ENCODE assay signal across 26 cellular contexts in genomic region chr10:104556831-104557230, GRCh38.
"Had no signal": no experiment of that assay in that cellular context is flagged by ENCODE, and none has a peak within 500 bp of the region (broad histone marks: within the 10 kb centered on the region; RNA-seq: fewer than 3 reads in every experiment).

No MANE protein-coding gene starts in this region.

- H3K4me3 Mint-ChIP-seq: dendritic cell treated with granulocyte-macrophage colony-stimulating factor and Interleukin-4, amounts not matched to agents 40 ng/mL and 50 ng/mL, for 4 days; immature natural killer cell; memory B cell; naive thymus-derived CD4-positive, alpha-beta T cell had no signal

- H3K27ac Mint-ChIP-seq: dendritic cell treated with granulocyte-macrophage colony-stimulating factor and Interleukin-4, amounts not matched to agents 40 ng/mL and 50 ng/mL, for 4 days; immature natural killer cell; memory B cell; naive thymus-derived CD4-positive, alpha-beta T cell had no signal

- DNase-seq: colonic mucosa; cortex of kidney; effector CD4-positive, alpha-beta T cell; effector memory CD4-positive, alpha-beta T cell; erythroblast; foreskin keratinocyte; heart left ventricle; hypothalamus; immature natural killer cell; islet precursor cell; kidney; kidney glomerular epithelial cell; left colon; left ventricle myocardium inferior; lower lobe of right lung; mammary epithelial cell; mesendoderm; midbrain; naive thymus-derived CD4-positive, alpha-beta T cell had no signal

- H3K27ac ChIP-seq: colonic mucosa, epithelial cell of prostate, foreskin keratinocyte, gastroesophageal sphincter, heart left ventricle, hepatocyte, left ventricle myocardium inferior, lower lobe of right lung had no signal

- H3K27me3 ChIP-seq: colonic mucosa, gastroesophageal sphincter, hepatocyte had no signal

- H3K9me3 ChIP-seq: colonic mucosa, gastroesophageal sphincter, heart left ventricle, left ventricle myocardium inferior, lower lobe of right lung had no signal

- H3K4me1 Mint-ChIP-seq: immature natural killer cell; memory B cell; naive thymus-derived CD4-positive, alpha-beta T cell had no signal

- H3K36me3 Mint-ChIP-seq: immature natural killer cell; memory B cell; naive thymus-derived CD4-positive, alpha-beta T cell had no signal

- H3K4me1 ChIP-seq: colonic mucosa, foreskin keratinocyte, gastroesophageal sphincter, heart left ventricle, left ventricle myocardium inferior, lower lobe of right lung had no signal

- H3K4me3 ChIP-seq: colonic mucosa, gastroesophageal sphincter, heart left ventricle, hepatocyte, left ventricle myocardium inferior, lower lobe of right lung had no signal

- H3K36me3 ChIP-seq: colonic mucosa, gastroesophageal sphincter, heart left ventricle, left ventricle myocardium inferior, lower lobe of right lung had no signal

- H3K9me3 Mint-ChIP-seq: dendritic cell treated with granulocyte-macrophage colony-stimulating factor and Interleukin-4, amounts not matched to agents 40 ng/mL and 50 ng/mL, for 4 days; memory B cell had no signal

- ATAC-seq: esophagus mucosa; foreskin keratinocyte; gastroesophageal sphincter; heart left ventricle; left colon; left lobe of liver; lower lobe of right lung; naive thymus-derived CD4-positive, alpha-beta T cell had no signal
